Comparison of ENCODE assay signal across 11 cellular contexts in the genomic region with DNA sequence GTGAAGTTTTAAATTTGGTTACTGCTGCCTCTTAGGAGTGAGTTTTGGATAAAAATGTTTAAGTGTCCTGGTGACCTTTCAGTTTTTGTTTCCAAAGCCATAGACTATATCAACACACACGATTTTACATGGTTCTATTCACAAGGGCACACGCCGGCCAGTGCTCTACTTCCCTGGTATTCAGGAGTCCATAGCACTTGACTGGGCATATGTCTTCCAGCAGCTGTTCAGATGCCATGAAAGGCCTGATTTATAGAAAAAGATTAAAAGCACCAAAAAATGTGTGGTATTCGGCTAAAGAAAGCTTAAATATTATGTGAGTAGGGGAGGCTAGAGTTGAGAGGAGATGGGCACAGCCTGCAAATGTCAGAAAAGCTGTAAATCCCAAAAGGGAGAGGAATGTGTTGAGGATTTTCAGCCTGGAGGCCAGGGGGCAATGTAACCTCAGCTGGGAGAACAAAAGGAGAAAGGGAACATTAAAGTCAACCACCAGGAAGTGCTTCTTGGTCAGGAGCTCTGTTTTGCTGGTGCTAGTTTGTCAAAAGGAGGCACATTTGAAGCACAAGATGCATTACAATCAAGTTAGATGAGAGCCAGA.
DNase-seq lines count a peak whose midpoint lies in the region; ATAC-seq and TF ChIP-seq lines count a peak whose summit lies in the region.
"Had no signal": no experiment of that assay in that cellular context is flagged by ENCODE, and none has a peak within 500 bp of the region (broad histone marks: within the 10 kb centered on the region; RNA-seq: fewer than 3 reads in every experiment).

No MANE protein-coding gene starts in this region.

- no peaks in the 10 kb centered on the region for H3K9me2 ChIP-seq in GM23248 (ENCODE audit: insufficient read depth)

- no peak overlapping the region for H3K4me3 Mint-ChIP-seq in activated B cell treated with CpG ODN at 0.5 μM for 24 hours
- no peak overlapping the region for H3K4me3 Mint-ChIP-seq in natural killer cell

- CTCF ChIA-PET in activated B cell treated with CpG ODN at 0.5 μM for 24 hours (lab: Charles Lee): interaction anchor here (0.9 to 1.9 kb wide), 7 partner anchors 8 to 520 kb away, joined by 3 to 5 read pairs (median 3); no protein-coding TSS in a partner anchor

- H3K36me3 ChIP-seq in GM23248 (ENCODE audit: low read depth): no peaks in the 10 kb centered on the region

- H3K27ac Mint-ChIP-seq in activated B cell treated with CpG ODN at 0.5 μM for 24 hours: peak overlapping the region; percentile 75
- peak overlapping the region in 1 of 2 donors; percentile 5 for H3K27ac Mint-ChIP-seq in natural killer cell

- no peaks in the 10 kb centered on the region for H3F3A ChIP-seq in GM23248 (ENCODE audit: insufficient read depth)

- H3K79me2 ChIP-seq in GM23248 (ENCODE audit: insufficient read depth): no peaks in the 10 kb centered on the region

- POLR2A ChIA-PET in activated B cell treated with CpG ODN at 0.5 μM for 24 hours (lab: Charles Lee): interaction anchor here (0.6 to 1.7 kb wide), 12 partner anchors 11 to 498 kb away, joined by 3 to 8 read pairs (median 4); a partner anchor contains a TSS

- no peak overlapping the region for H3K9ac ChIP-seq in GM23248

- 0 out of 2 replicates have a peak, but pooled peaks cover 1% of the 10 kb centered on the region for H3K4me1 ChIP-seq in GM23248 (ENCODE audit: insufficient read depth)

- no peak overlapping the region for H3K4me3 ChIP-seq in GM23248
- H3K4me3 ChIP-seq: skin epidermis had no signal

- H3K4me1 Mint-ChIP-seq in activated B cell treated with CpG ODN at 0.5 μM for 24 hours (peaks cover 59% of the 10 kb centered on the region), natural killer cell (peaks cover 26 to 28% of the 10 kb centered on the region in 2 donors)

- no peaks in the 10 kb centered on the region for H4K20me1 ChIP-seq in GM23248 (ENCODE audit: insufficient read depth)

- H3K27me3 Mint-ChIP-seq in activated B cell treated with CpG ODN at 0.5 μM for 24 hours (no peaks in the 10 kb centered on the region), natural killer cell (ENCODE audit: low read depth in 2 of 2) (no peaks in the 10 kb centered on the region)

- ATAC-seq in activated B cell treated with CpG ODN at 0.5 μM for 24 hours (ENCODE audit: low read depth) (no peak), natural killer cell (no peak), GM21723 (IDR thresholded peaks at IDR 0.05; ENCODE audit: unreplicated experiment) (no peak)

- H3K9me3 ChIP-seq in GM23248 (ENCODE audit: low read depth): no peaks in the 10 kb centered on the region

- no peaks in the 10 kb centered on the region for H3K27me3 ChIP-seq in GM23248 (replicated peaks; ENCODE audit: insufficient read depth)

- no peak overlapping the region for H2AFZ ChIP-seq in GM23248

- H3K9me3 Mint-ChIP-seq in activated B cell treated with CpG ODN at 0.5 μM for 24 hours (peaks cover 7% of the 10 kb centered on the region), natural killer cell (peaks cover 3 to 4% of the 10 kb centered on the region in 2 donors)

- H3K36me3 Mint-ChIP-seq in activated B cell treated with CpG ODN at 0.5 μM for 24 hours (ENCODE audit: low read depth): peaks cover 9% of the 10 kb centered on the region
- peaks cover 7% of the 10 kb centered on the region for H3K36me3 Mint-ChIP-seq in natural killer cell

- intact Hi-C loops in activated B cell treated with CpG ODN at 0.5 μM for 24 hours (cut with micrococcal nuclease): no loop called here
- intact Hi-C loops in natural killer cell (cut with micrococcal nuclease): no loop called here

- H3K4me2 ChIP-seq in GM23248 (ENCODE audit: unreplicated experiment): no peak overlapping the region

- DNase-seq in A172 (ENCODE audit: low spot score) (peak; percentile 15), GM23248 (peak; percentile 20), activated B cell treated with CpG ODN at 0.5 μM for 24 hours (no peak), iPS-NIHi7 (ENCODE audit: extremely low spot score) (peak; percentile 54), GM10266 (ENCODE audit: extremely low spot score) (no peak), RPMI8226 (no peak), natural killer cell (no peak)
- DNase-seq: activated CD8-positive, alpha-beta memory T cell treated with anti-CD3 and anti-CD28 coated beads, Interleukin-2, amount 50 U/mL, for 48 hours; head of caudate nucleus had no signal

- TF ChIP-seq CTCF in activated B cell treated with CpG ODN at 0.5 μM for 24 hours (IDR thresholded peaks at IDR 0.05): no peak
- no peak for TF ChIP-seq CTCF in GM10266 (IDR thresholded peaks at IDR 0.05; ENCODE audit: control insufficient read depth, insufficient read depth, low read depth, missing control alignments)
- TF ChIP-seq CTCF in natural killer cell (IDR thresholded peaks at IDR 0.05): no peak

- in situ Hi-C loops in GM23248 (cut with MboI): no loop called here

- WGBS in GM23248 (ENCODE audit: low coverage in 1 of 2, low lambda C conversion rate in 2 of 2, missing lambda C conversion rate in 2 of 2), 2 experiments: 83 to 88% methylated on average over 4 of the region's 4 CpGs

- H3K27ac ChIP-seq in GM23248: no peak overlapping the region

Comparison
In these comparisons a context has a peak if more than half of its experiments do, and no peak if none do; other contexts are left out.
1. DNase-seq: peak in A172 (single experiment), GM23248 (single experiment) and iPS-NIHi7 (single experiment); none in activated B cell treated with CpG ODN at 0.5 μM for 24 hours (single experiment), GM10266 (single experiment), RPMI8226 (single experiment) and natural killer cell (single experiment).